In the genomic region with DNA sequence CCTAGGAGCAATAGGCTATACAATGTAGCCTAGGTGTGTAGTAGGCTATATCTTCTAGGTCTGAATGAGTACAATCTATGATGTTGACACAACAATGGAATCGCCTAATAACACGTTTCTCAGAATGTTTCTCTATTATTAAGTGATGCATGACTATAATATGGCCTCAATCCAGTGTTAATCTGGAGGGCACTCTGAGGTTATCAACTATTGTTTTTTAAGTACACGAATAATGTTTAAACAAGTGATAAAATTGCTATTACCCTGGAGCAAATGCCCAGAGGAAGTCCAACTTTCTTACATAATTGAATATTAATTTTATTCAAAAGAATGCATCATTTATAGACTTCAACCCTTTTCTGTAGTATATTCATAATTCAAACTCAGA, we compare ENCODE assay signal across 2 cellular contexts.
TF ChIP-seq lines count a peak whose summit lies in the region.

No MANE protein-coding gene starts in this region.

TF ChIP-seq in endothelial cell of umbilical vein, 7 proteins besides CTCF, POLR2A, EP300 and RAD21:
- no peak for TF ChIP-seq MYC (IDR thresholded peaks at IDR 0.05; ENCODE audit: low read depth, low read length)
- TF ChIP-seq GATA2 (IDR thresholded peaks at IDR 0.05; ENCODE audit: insufficient read depth, insufficient read length, low read depth, low read length), result no peak
- TF ChIP-seq, protein P1, sequence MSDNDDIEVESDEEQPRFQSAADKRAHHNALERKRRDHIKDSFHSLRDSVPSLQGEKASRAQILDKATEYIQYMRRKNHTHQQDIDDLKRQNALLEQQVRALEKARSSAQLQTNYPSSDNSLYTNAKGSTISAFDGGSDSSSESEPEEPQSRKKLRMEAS (IDR thresholded peaks at IDR 0.05; ENCODE audit: insufficient read depth, insufficient read length), result no peak
- no peak for TF ChIP-seq JUN (IDR thresholded peaks at IDR 0.05; ENCODE audit: borderline replicate concordance, insufficient read depth, insufficient read length, low read depth)
- no peak for TF ChIP-seq POLR2AphosphoS5 (IDR thresholded peaks at IDR 0.05; ENCODE audit: insufficient read depth, low read depth, low read length)
- no peak for TF ChIP-seq EZH2 (IDR thresholded peaks at IDR 0.05; ENCODE audit: borderline replicate concordance, low read depth, low read length, severe bottlenecking)
- no peak for TF ChIP-seq FOS (IDR thresholded peaks at IDR 0.05; ENCODE audit: borderline replicate concordance, insufficient read depth, low read length)

TF ChIP-seq in HepG2, 621 proteins besides CTCF, POLR2A, EP300 and RAD21:
- TF ChIP-seq SP4 (CRISPR knock-in tag; IDR thresholded peaks at IDR 0.05), result no peak
- no peak for TF ChIP-seq LCORL (IDR thresholded peaks at IDR 0.05)
- TF ChIP-seq LCORL (CRISPR knock-in tag; IDR thresholded peaks at IDR 0.05), result no peak
- TF ChIP-seq ZNF709 (CRISPR knock-in tag; IDR thresholded peaks at IDR 0.05), result no peak
- TF ChIP-seq TBL1XR1 (IDR thresholded peaks at IDR 0.05; ENCODE audit: borderline replicate concordance, low read length, partially characterized antibody), result no peak
- TF ChIP-seq MZF1 (CRISPR knock-in tag; IDR thresholded peaks at IDR 0.05; ENCODE audit: borderline replicate concordance), result no peak
- TF ChIP-seq ZSCAN30 (CRISPR knock-in tag; IDR thresholded peaks at IDR 0.05), result no peak
TF ChIP-seq in HepG2: peak in this region for 0.
